22 cellular contexts compared by ENCODE assay signal in genomic region chr9:112541690-112542089, GRCh38. TPM values are rescaled to one million over a fixed set of nuclear protein-coding genes. Genes with fewer than 3 reads are reported as not detected.
DNase-seq lines count a peak whose midpoint lies in the region; ATAC-seq and TF ChIP-seq lines count a peak whose summit lies in the region.
"Had no signal": no experiment of that assay in that cellular context is flagged by ENCODE, and none has a peak within 500 bp of the region (broad histone marks: within the 10 kb centered on the region; RNA-seq: fewer than 3 reads in every experiment).

No MANE protein-coding gene starts in this region.

- DNase-seq in AG10803 (ENCODE audit: low read depth) (peak; percentile 56), NCI-H2171 (lab: John Stamatoyannopoulos, UW) (peak; percentile 17), amniotic epithelial cell (ENCODE audit: low read depth) (peak; percentile 66), left kidney (ENCODE audit: low read depth, low spot score) (peak; percentile 37), osteocyte (ENCODE audit: extremely low spot score, unreplicated experiment) (no peak), iPS-NIHi7 (ENCODE audit: extremely low spot score) (no peak)
- DNase-seq in natural killer cell treated with Interleukin-12 subunit alpha and Interleukin-12 subunit beta and Interleukin-15 and Interleukin-18, amount 100 ng/mL, for 72 hours (ENCODE audit: low spot score) = no peak
- DNase-seq: activated CD4-positive, alpha-beta T cell treated with anti-CD3 and anti-CD28 coated beads, Interleukin-2, amount 10 ng/mL, durations not matched to agents 7 days and 5 days; activated naive CD8-positive, alpha-beta T cell treated with anti-CD3 and anti-CD28 coated beads for 36 hours; CD4-positive, alpha-beta T cell; cortex of kidney; DMS53; endodermal cell; left ventricle myocardium superior; NCI-H1694 treated with DMSO at 0.1 percent for 48 hours; NCI-H226; Right ventricle myocardium superior; substantia nigra had no signal

- H3K4me1 Mint-ChIP-seq in osteocyte (ENCODE audit: unreplicated experiment) = peaks cover 7% of the 10 kb centered on the region
- H3K4me1 Mint-ChIP-seq in natural killer cell treated with Interleukin-12 subunit alpha and Interleukin-12 subunit beta and Interleukin-15 and Interleukin-18, amount 100 ng/mL, for 72 hours (ENCODE audit: low read depth in 2 of 2) = peaks cover 9 to 14% of the 10 kb centered on the region in 2 donors

- TF ChIP-seq CTCF in AG10803 (conservative IDR thresholded peaks at IDR 0.05; ENCODE audit: low read length) (no peak), osteocyte (IDR thresholded peaks at IDR 0.05) (no peak)

- no peak overlapping the region for H3K4me3 ChIP-seq in AG10803 (ENCODE audit: low read length)

- H3K36me3 Mint-ChIP-seq in osteocyte (ENCODE audit: unreplicated experiment) = peaks cover 2% of the 10 kb centered on the region
- H3K36me3 Mint-ChIP-seq in natural killer cell treated with Interleukin-12 subunit alpha and Interleukin-12 subunit beta and Interleukin-15 and Interleukin-18, amount 100 ng/mL, for 72 hours = peaks cover 5% of the 10 kb centered on the region

- no peak overlapping the region for H3K27ac Mint-ChIP-seq in osteocyte (ENCODE audit: unreplicated experiment)
- H3K27ac Mint-ChIP-seq in natural killer cell treated with Interleukin-12 subunit alpha and Interleukin-12 subunit beta and Interleukin-15 and Interleukin-18, amount 100 ng/mL, for 72 hours = no peak overlapping the region
- H3K27ac Mint-ChIP-seq: activated CD4-positive, alpha-beta T cell treated with anti-CD3 and anti-CD28 coated beads, Interleukin-2, amount 10 ng/mL, durations not matched to agents 7 days and 5 days; activated naive CD8-positive, alpha-beta T cell treated with anti-CD3 and anti-CD28 coated beads for 36 hours; activated T-helper 17 cell treated with anti-CD3 and anti-CD28 coated beads, Interleukin-2, amount 50 U/mL, for 72 hours; CD4-positive, alpha-beta T cell; endodermal cell had no signal

- ATAC-seq in natural killer cell treated with Interleukin-12 subunit alpha and Interleukin-12 subunit beta and Interleukin-15 and Interleukin-18, amount 100 ng/mL, for 72 hours = no peak
- ATAC-seq in GM21528 (IDR thresholded peaks at IDR 0.05; ENCODE audit: low FRiP score, unreplicated experiment) = no peak
- ATAC-seq: activated T-helper 17 cell treated with anti-CD3 and anti-CD28 coated beads, Interleukin-2, amount 50 U/mL, for 72 hours; left ventricle myocardium superior had no signal

- H3K9me3 Mint-ChIP-seq in osteocyte (ENCODE audit: unreplicated experiment) = no peaks in the 10 kb centered on the region
- H3K9me3 Mint-ChIP-seq in natural killer cell treated with Interleukin-12 subunit alpha and Interleukin-12 subunit beta and Interleukin-15 and Interleukin-18, amount 100 ng/mL, for 72 hours = peaks cover 3% of the 10 kb centered on the region
- H3K9me3 Mint-ChIP-seq: CD4-positive, alpha-beta T cell; endodermal cell had no signal

- H3K4me3 Mint-ChIP-seq in osteocyte (ENCODE audit: unreplicated experiment) = no peak overlapping the region
- no peak overlapping the region for H3K4me3 Mint-ChIP-seq in natural killer cell treated with Interleukin-12 subunit alpha and Interleukin-12 subunit beta and Interleukin-15 and Interleukin-18, amount 100 ng/mL, for 72 hours
- H3K4me3 Mint-ChIP-seq: activated CD4-positive, alpha-beta T cell treated with anti-CD3 and anti-CD28 coated beads, Interleukin-2, amount 10 ng/mL, durations not matched to agents 7 days and 5 days; activated naive CD8-positive, alpha-beta T cell treated with anti-CD3 and anti-CD28 coated beads for 36 hours; activated T-helper 17 cell treated with anti-CD3 and anti-CD28 coated beads, Interleukin-2, amount 50 U/mL, for 72 hours; brain; CD4-positive, alpha-beta T cell; endodermal cell; neural crest cell had no signal

- H3K27me3 Mint-ChIP-seq in osteocyte (ENCODE audit: unreplicated experiment) = no peaks in the 10 kb centered on the region
- no peaks in the 10 kb centered on the region for H3K27me3 Mint-ChIP-seq in natural killer cell treated with Interleukin-12 subunit alpha and Interleukin-12 subunit beta and Interleukin-15 and Interleukin-18, amount 100 ng/mL, for 72 hours
- H3K27me3 Mint-ChIP-seq: activated CD4-positive, alpha-beta T cell treated with anti-CD3 and anti-CD28 coated beads, Interleukin-2, amount 10 ng/mL, durations not matched to agents 7 days and 5 days; activated naive CD8-positive, alpha-beta T cell treated with anti-CD3 and anti-CD28 coated beads for 36 hours; activated T-helper 17 cell treated with anti-CD3 and anti-CD28 coated beads, Interleukin-2, amount 50 U/mL, for 72 hours; brain; CD4-positive, alpha-beta T cell had no signal

RNA-seq across cellular contexts. Expression of gene KIAA1958, which starts 55.1 kb away (rescaled TPM):
- 4.9 and 6.1 TPM in 2 replicates for total RNA-seq in osteocyte
- total RNA-seq in natural killer cell treated with Interleukin-12 subunit alpha and Interleukin-12 subunit beta and Interleukin-15 and Interleukin-18, amount 100 ng/mL, for 72 hours = 10 to 100 TPM in 1 of 2 donors, 1 to 10 TPM in 1; 3.5 to 14.6 TPM

Comparison
In these comparisons a context has a peak if more than half of its experiments do, and no peak if none do; other contexts are left out.
1. DNase-seq: peak in AG10803 (single experiment), NCI-H2171 (single experiment), amniotic epithelial cell (single experiment) and left kidney (single experiment); none in osteocyte (single experiment), natural killer cell treated with Interleukin-12 subunit alpha and Interleukin-12 subunit beta and Interleukin-15 and Interleukin-18, amount 100 ng/mL, for 72 hours (single experiment) and iPS-NIHi7 (single experiment).